In genomic region chr17:80416260-80416939, GRCh38 we compare ENCODE assay signal across 10 cellular contexts. TPM values are rescaled to one million over a fixed set of nuclear protein-coding genes. Genes with fewer than 3 reads are reported as not detected.
DNase-seq lines count a peak whose midpoint lies in the region; ATAC-seq and TF ChIP-seq lines count a peak whose summit lies in the region.
"Had no signal": no experiment of that assay in that cellular context is flagged by ENCODE, and none has a peak within 500 bp of the region (broad histone marks: within the 10 kb centered on the region; RNA-seq: fewer than 3 reads in every experiment).

No MANE protein-coding gene starts in this region.

- ATAC-seq in left lung (no peak), GM18858 (IDR thresholded peaks at IDR 0.05; ENCODE audit: unreplicated experiment) (no peak)

- peak overlapping the region; percentile 10 for H3K27ac Mint-ChIP-seq in activated naive CD8-positive, alpha-beta T cell

- H3K4me3 ChIP-seq in left lung = peak overlapping the region; percentile 93 to 96
- H3K4me3 ChIP-seq in subcutaneous abdominal adipose tissue (ENCODE audit: low read depth in 1 of 5, low read length in 5 of 5) = peak overlapping the region; percentile 54 to 92 (median 79)

- intact Hi-C loops in left lung (cut with DNase I) = no loop called here

- no peak for TF ChIP-seq CTCF in left lung (IDR thresholded peaks at IDR 0.05)

- H3K36me3 ChIP-seq in left lung = peaks cover 0 to 20% of the 10 kb centered on the region in 2 donors
- peaks cover 2 to 31% (median 26%) of the 10 kb centered on the region in 5 donors for H3K36me3 ChIP-seq in subcutaneous abdominal adipose tissue (ENCODE audit: control insufficient read depth in 5 of 5, insufficient read depth in 5 of 5, low read length in 5 of 5)

- H3K36me3 Mint-ChIP-seq in activated naive CD8-positive, alpha-beta T cell = peaks cover 2% of the 10 kb centered on the region

- DNase-seq in activated effector memory CD4-positive, alpha-beta T cell treated with anti-CD3 and anti-CD28 coated beads, Interleukin-2, amount 50 U/mL, for 16 hours = peak; percentile 59
- no peak for DNase-seq in activated effector memory CD4-positive, alpha-beta T cell treated with Interleukin-2 at 50 U/mL for 16 hours
- DNase-seq in left lung = no peak
- no peak for DNase-seq in NCI-H187 (lab: John Stamatoyannopoulos, UW)
- DNase-seq in DMS 273 treated with DMSO at 0.1 percent for 48 hours (lab: John Stamatoyannopoulos, UW) = no peak
- DNase-seq: NCI-H1092 had no signal

- H3K27ac ChIP-seq in left lung = no peak overlapping the region
- no peak overlapping the region for H3K27ac ChIP-seq in subcutaneous abdominal adipose tissue (ENCODE audit: low read depth, low read length)

- H3K9ac ChIP-seq in subcutaneous abdominal adipose tissue (ENCODE audit: low read length in 5 of 5) = peak overlapping the region in 2 of 5 donors; percentile 90 to 97

- no peaks in the 10 kb centered on the region for H3K9me3 Mint-ChIP-seq in activated naive CD8-positive, alpha-beta T cell (ENCODE audit: low read depth)

- H3K9me3 ChIP-seq in left lung (no peaks in the 10 kb centered on the region), subcutaneous abdominal adipose tissue (ENCODE audit: control insufficient read depth in 5 of 5, low read length in 5 of 5) (no peaks in the 10 kb centered on the region)
- H3K9me3 ChIP-seq: gastroesophageal sphincter had no signal

- peaks cover 5% of the 10 kb centered on the region for H3K27me3 Mint-ChIP-seq in activated naive CD8-positive, alpha-beta T cell

- H3K4me1 ChIP-seq in left lung (peaks cover 8 to 38% of the 10 kb centered on the region in 2 donors), subcutaneous abdominal adipose tissue (ENCODE audit: control insufficient read depth in 5 of 5, insufficient read depth in 5 of 5, low read length in 5 of 5) (peaks cover 3 to 30% (median 26%) of the 10 kb centered on the region in 5 donors)

- peak overlapping the region; percentile 88 for H3K4me3 Mint-ChIP-seq in activated naive CD8-positive, alpha-beta T cell

- peaks cover 21% of the 10 kb centered on the region for H3K4me1 Mint-ChIP-seq in activated naive CD8-positive, alpha-beta T cell (ENCODE audit: low read depth)

- H3K27me3 ChIP-seq in left lung (peaks cover 0 to 15% of the 10 kb centered on the region in 2 donors), subcutaneous abdominal adipose tissue (ENCODE audit: control insufficient read depth in 5 of 5, insufficient read depth in 4 of 5, low read length in 5 of 5) (no peaks in the 10 kb centered on the region)
- H3K27me3 ChIP-seq: gastroesophageal sphincter had no signal

RNA-seq across cellular contexts. Expression of gene ENDOV, which starts 1.4 kb away (rescaled TPM):
- total RNA-seq in left lung = 10 to 100 TPM; 18.8 to 24.9 TPM
